22 cellular contexts compared by ENCODE assay signal in the genomic region with DNA sequence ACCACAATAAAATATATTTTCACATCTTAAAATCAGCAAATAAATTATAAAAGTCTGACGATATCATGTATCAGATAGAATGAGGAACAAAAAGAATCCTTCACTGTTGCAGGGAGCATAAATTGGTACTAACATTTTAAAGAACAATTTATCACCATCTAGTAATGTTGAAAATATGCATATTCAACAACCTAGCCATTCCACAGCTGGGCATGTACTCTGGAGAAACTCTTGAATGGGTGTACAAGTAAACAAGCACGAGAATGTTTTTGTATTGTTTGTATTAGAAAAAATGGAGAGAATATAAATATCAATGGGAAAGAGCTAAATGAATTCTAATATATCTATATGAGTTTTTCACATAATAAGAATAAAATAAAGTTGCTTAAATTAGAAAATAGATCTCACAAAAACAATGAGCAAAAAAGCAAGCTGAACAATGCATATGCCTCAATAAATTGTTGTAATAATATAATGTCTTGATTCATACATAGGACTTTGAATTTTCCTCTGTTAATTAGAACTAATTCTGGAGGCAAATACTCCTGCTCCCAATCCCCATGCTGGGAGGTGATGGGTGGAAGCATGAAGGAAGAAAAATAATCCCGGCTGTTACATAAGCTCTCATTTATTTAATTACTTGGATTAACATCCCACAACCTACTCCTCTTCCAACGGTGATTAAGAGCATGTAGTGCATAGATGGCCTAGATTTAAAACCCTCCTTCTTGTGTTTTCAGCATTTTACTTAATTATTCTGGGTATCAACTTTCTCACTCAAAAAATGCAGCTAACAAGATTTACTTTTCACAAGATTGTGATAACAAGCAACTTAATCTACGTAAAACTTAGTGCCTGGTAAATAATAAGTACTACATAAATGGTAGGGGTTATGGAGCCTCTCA. TPM values are rescaled to one million over a fixed set of nuclear protein-coding genes. Genes with fewer than 3 reads are reported as not detected.
DNase-seq lines count a peak whose midpoint lies in the region; ATAC-seq and TF ChIP-seq lines count a peak whose summit lies in the region.
"Had no signal": no experiment of that assay in that cellular context is flagged by ENCODE, and none has a peak within 500 bp of the region (broad histone marks: within the 10 kb centered on the region; RNA-seq: fewer than 3 reads in every experiment).

No MANE protein-coding gene starts in this region.

- no peak overlapping the region for H3K23ac ChIP-seq in IMR-90 (ENCODE audit: low read depth, low read length)

- TF ChIP-seq RAD21 in IMR-90 (IDR thresholded peaks at IDR 0.05; ENCODE audit: low read length), result no peak

- no peak overlapping the region for H3K18ac ChIP-seq in IMR-90 (ENCODE audit: low read depth, low read length)

- no peaks in the 10 kb centered on the region for H3K36me3 ChIP-seq in A673 (ENCODE audit: insufficient read depth, low read length, poor library complexity, severe bottlenecking)
- H3K36me3 ChIP-seq in IMR-90 (ENCODE audit: control insufficient read depth, insufficient read depth, low read length), result no peaks in the 10 kb centered on the region
- H3K36me3 ChIP-seq in WERI-Rb-1, result no peaks in the 10 kb centered on the region
- H3K36me3 ChIP-seq in left lung, result no peaks in the 10 kb centered on the region
- H3K36me3 ChIP-seq: MG63 had no signal

- no peak overlapping the region for H2AK9ac ChIP-seq in IMR-90 (replicated peaks; ENCODE audit: low read depth, low read length, poor library complexity)

- no peak overlapping the region for H2AFZ ChIP-seq in IMR-90 (replicated peaks; ENCODE audit: low read length, poor library complexity)
- H2AFZ ChIP-seq: GM23338 had no signal

- H4K5ac ChIP-seq in IMR-90 (ENCODE audit: low read depth, low read length), result no peak overlapping the region

- H3K4me3 ChIP-seq in A673 (ENCODE audit: low read depth, low read length, poor library complexity, severe bottlenecking), result no peak overlapping the region
- H3K4me3 ChIP-seq in IMR-90 (ENCODE audit: insufficient read depth, low read depth, low read length), result no peak overlapping the region
- H3K4me3 ChIP-seq in WERI-Rb-1 (ENCODE audit: low read depth, low read length), result no peak overlapping the region
- H3K4me3 ChIP-seq in left lung, result no peak overlapping the region
- H3K4me3 ChIP-seq: GM23338, MG63 had no signal

- H3K4ac ChIP-seq in IMR-90 (ENCODE audit: low read depth, low read length), result no peak overlapping the region

- CTCF ChIA-PET in A673 (lab: Charles Lee), result no interaction called here
- CTCF ChIA-PET in IMR-90 (lab: Yijun Ruan, JAX), result interaction anchor here (0.8 to 1.4 kb wide), 3 partner anchors 10 to 38 kb away, joined by 3 to 4 read pairs (median 3); no protein-coding TSS in a partner anchor

- no peaks in the 10 kb centered on the region for H3K9me1 ChIP-seq in IMR-90 (ENCODE audit: insufficient read depth, low read length)

- no CpG with 5 or more reads among the region's 5 CpGs for WGBS in IMR-90 (ENCODE audit: extremely low coverage in 2 of 2, insufficient read length in 1 of 2), 2 experiments

- no peak overlapping the region for H2AK5ac ChIP-seq in IMR-90 (ENCODE audit: low read depth, low read length)

- ATAC-seq in IMR-90 (ENCODE audit: low read depth) (peak; percentile 51), left lung (peak; percentile 29), left cardiac atrium (no peak)
- ATAC-seq: GM23338, SK-N-SH treated with all-trans-retinoic acid at 6 μM for 48 hours had no signal

- H3K27ac ChIP-seq in A673 (ENCODE audit: low read depth, low read length, poor library complexity, severe bottlenecking), result peak overlapping the region; percentile 65
- H3K27ac ChIP-seq in IMR-90 (ENCODE audit: insufficient read depth, low read length), result no peak overlapping the region
- H3K27ac ChIP-seq in WERI-Rb-1, result no peak overlapping the region
- no peak overlapping the region for H3K27ac ChIP-seq in left lung
- H3K27ac ChIP-seq: 22Rv1 had no signal

- no peaks in the 10 kb centered on the region for H3K79me1 ChIP-seq in IMR-90 (ENCODE audit: low read depth in 1 of 2, low read length in 2 of 2)

- no peak overlapping the region for H3K9ac ChIP-seq in IMR-90 (ENCODE audit: low read depth, low read length)

- H4K91ac ChIP-seq in IMR-90 (ENCODE audit: insufficient read depth, low read depth, low read length), result no peak overlapping the region

- no peak overlapping the region for H2BK120ac ChIP-seq in IMR-90 (ENCODE audit: low read depth, low read length)

- no peak overlapping the region for H2BK5ac ChIP-seq in IMR-90 (ENCODE audit: low read depth, low read length, poor library complexity, severe bottlenecking)

- H3K27me3 ChIP-seq in A673 (replicated peaks; ENCODE audit: insufficient read depth, low read depth, low read length, poor library complexity), result no peaks in the 10 kb centered on the region
- H3K27me3 ChIP-seq in IMR-90 (ENCODE audit: control insufficient read depth, insufficient read depth, low read length), result no peaks in the 10 kb centered on the region
- H3K27me3 ChIP-seq in WERI-Rb-1 (ENCODE audit: insufficient read depth, low read depth, severe bottlenecking), result no peaks in the 10 kb centered on the region
- H3K27me3 ChIP-seq in left lung, result no peaks in the 10 kb centered on the region
- H3K27me3 ChIP-seq: MG63 had no signal

- no peak overlapping the region for H2BK20ac ChIP-seq in IMR-90 (ENCODE audit: low read depth, low read length)

- H3K4me2 ChIP-seq in IMR-90 (ENCODE audit: low read depth, low read length), result no peak overlapping the region
- H3K4me2 ChIP-seq: GM23338 had no signal

- BruUV-seq in A673 (replicated peaks; lab: Mats Ljungman, UMichigan) (no TSS peak), IMR-90 (replicated peaks; lab: Mats Ljungman, UMichigan) (no TSS peak)

- H4K8ac ChIP-seq in IMR-90 (ENCODE audit: low read depth in 2 of 2, low read length in 2 of 2), result no peak overlapping the region

- intact Hi-C loops in A673 (cut with micrococcal nuclease; ENCODE audit: unreplicated experiment), result loop anchor here (5.0 kb wide), 2 partner anchors 48 to 133 kb away; partner anchors contain the start of gene FMO4
- intact Hi-C loops in IMR-90 (cut with micrococcal nuclease), result no loop called here
- intact Hi-C loops in left lung (cut with DNase I), result no loop called here
- intact Hi-C loops in left cardiac atrium (cut with DNase I), result no loop called here

- H4K20me1 ChIP-seq in IMR-90 (ENCODE audit: insufficient read depth, low read length), result no peaks in the 10 kb centered on the region

- H3K4me1 ChIP-seq in A673 (ENCODE audit: insufficient read depth, low read length, poor library complexity, severe bottlenecking) (peaks cover 32% of the 10 kb centered on the region), IMR-90 (ENCODE audit: control insufficient read depth, insufficient read depth, low read length) (no peaks in the 10 kb centered on the region; the same call in 1 of the 2 replicates), left lung (no peaks in the 10 kb centered on the region)

- in situ Hi-C loops in IMR-90 (cut with MboI; ENCODE audit: low sequenced_read_pairs), result loop anchor here (10.0 kb wide), 1 partner anchor 95 kb away; no protein-coding TSS in a partner anchor

- dilution Hi-C loops in IMR-90 (cut with HindIII; ENCODE audit: low sequenced_read_pairs, unreplicated experiment), result no loop called here

- no peaks in the 10 kb centered on the region for H3K9me3 ChIP-seq in A673 (ENCODE audit: low read depth, low read length, poor library complexity, severe bottlenecking)
- no peaks in the 10 kb centered on the region for H3K9me3 ChIP-seq in IMR-90 (ENCODE audit: control insufficient read depth, insufficient read depth, low read length)
- no peaks in the 10 kb centered on the region for H3K9me3 ChIP-seq in WERI-Rb-1 (ENCODE audit: severe bottlenecking)
- no peaks in the 10 kb centered on the region for H3K9me3 ChIP-seq in left lung
- H3K9me3 ChIP-seq: MG63 had no signal

- no peak overlapping the region for H3K56ac ChIP-seq in IMR-90 (ENCODE audit: extremely low read depth, insufficient read depth, low read length)

- no peak overlapping the region for H3K14ac ChIP-seq in IMR-90 (replicated peaks; ENCODE audit: low read depth, low read length)

- DNase-seq in A673 (ENCODE audit: low spot score) (peak; percentile 40), IMR-90 (no peak), WERI-Rb-1 (peak; percentile 9), left lung (no peak), NCI-H146 treated with DMSO at 0.1 percent for 48 hours (lab: John Stamatoyannopoulos, UW; ENCODE audit: unreplicated experiment) (no peak), left cardiac atrium (no peak), HPDE6-E6E7 (ENCODE audit: extremely low spot score) (no peak)
- DNase-seq in activated CD4-positive, CD25-positive, alpha-beta regulatory T cell (lab: John Stamatoyannopoulos, UW), result no peak
- DNase-seq: ACHN; CD4-positive, CD25-positive, alpha-beta regulatory T cell; DMS53; H9; KG1; MG63; NCI-H1694; NCI-H2029 treated with DMSO at 0.1 percent for 48 hours; NCI-H2227 treated with DMSO at 0.1 percent for 48 hours; NCI-H510A had no signal

- TF ChIP-seq POLR2A in IMR-90 (IDR thresholded peaks at IDR 0.05; ENCODE audit: low read depth, low read length), result no peak

- TF ChIP-seq CTCF in A673 (conservative IDR thresholded peaks at IDR 0.05; ENCODE audit: low read depth, low read length) (no peak), IMR-90 (conservative IDR thresholded peaks at IDR 0.05; ENCODE audit: low read depth, low read length) (no peak), WERI-Rb-1 (IDR thresholded peaks at IDR 0.05; ENCODE audit: low read depth, low read length) (no peak), left lung (IDR thresholded peaks at IDR 0.05) (no peak)

- no peak overlapping the region for H2BK15ac ChIP-seq in IMR-90 (ENCODE audit: low read depth, low read length)

- POLR2A ChIA-PET in A673 (lab: Charles Lee; ENCODE audit: low non-redundant PET), result no interaction called here
- POLR2A ChIA-PET in IMR-90 (lab: Charles Lee; ENCODE audit: unreplicated experiment), result no interaction called here

TF ChIP-seq in IMR-90, 13 proteins besides CTCF, POLR2A, EP300 and RAD21 (continues in another document):
- TF ChIP-seq CEBPB (IDR thresholded peaks at IDR 0.05; ENCODE audit: low read depth, low read length) (no peak), BHLHE40 (IDR thresholded peaks at IDR 0.05; ENCODE audit: low read depth, low read length) (no peak), RFX5 (IDR thresholded peaks at IDR 0.05; ENCODE audit: low read depth, low read length) (no peak), MAFK (IDR thresholded peaks at IDR 0.05; ENCODE audit: low read depth, low read length) (no peak), CHD1 (IDR thresholded peaks at IDR 0.05; ENCODE audit: low read depth, low read length) (no peak), SMC3 (IDR thresholded peaks at IDR 0.05; ENCODE audit: low read depth, low read length) (no peak), RCOR1 (IDR thresholded peaks at IDR 0.05; ENCODE audit: insufficient replicate concordance, low read length) (no peak)

RNA-seq across cellular contexts. Expression of gene FMO2, which starts 5.5 kb away (rescaled TPM):
- 0.20 TPM in 1 of 2 replicates, not detected in the other for total RNA-seq in A673 (2021)
- total RNA-seq in IMR-90 (2012; rRNA removed), result under 0.01 TPM in 2 replicates
- 0.05 TPM in 1 of 2 replicates, not detected in the other for polyA plus RNA-seq in IMR-90 (2012; rRNA removed)
- 0.01 TPM in 1 of 2 replicates, not detected in the other for polyA plus RNA-seq in IMR-90 (2012; cell fraction: cytosol; rRNA removed)
- polyA plus RNA-seq in IMR-90 (2012; cell fraction: nucleus; rRNA removed; ENCODE audit: low replicate concordance), result 0.56 TPM in 1 of 2 replicates, not detected in the other
- total RNA-seq in left lung, result 10 to 100 TPM; 33.9 to 63.4 TPM
- 10 to 100 TPM; 41.7 to 64.3 TPM for total RNA-seq in left cardiac atrium
- total RNA-seq: CD4-positive, CD25-positive, alpha-beta regulatory T cell; Daoy; GM23338; H9 had no signal
- polyA plus RNA-seq: CD4-positive, CD25-positive, alpha-beta regulatory T cell had no signal

Comparison
In these comparisons a context has a peak if more than half of its experiments do, and no peak if none do; other contexts are left out.
1. DNase-seq: peak in A673 (single experiment) and WERI-Rb-1 (single experiment); none in IMR-90 (single experiment), left lung (0 of 2), NCI-H146 treated with DMSO at 0.1 percent for 48 hours (single experiment), left cardiac atrium (single experiment), activated CD4-positive, CD25-positive, alpha-beta regulatory T cell (0 of 4) and HPDE6-E6E7 (single experiment).
2. ATAC-seq: peak in IMR-90 (single experiment) and left lung (single experiment); none in left cardiac atrium (0 of 2).
3. RNA of gene FMO2, which starts 5.5 kb away (total RNA-seq): 41.7 to 64.3 TPM in left cardiac atrium and 33.9 to 63.4 TPM in left lung; 0.20 TPM in A673 and under 0.01 TPM in IMR-90; every median in the first group is over 10 times any median in the second.